In the genomic region with DNA sequence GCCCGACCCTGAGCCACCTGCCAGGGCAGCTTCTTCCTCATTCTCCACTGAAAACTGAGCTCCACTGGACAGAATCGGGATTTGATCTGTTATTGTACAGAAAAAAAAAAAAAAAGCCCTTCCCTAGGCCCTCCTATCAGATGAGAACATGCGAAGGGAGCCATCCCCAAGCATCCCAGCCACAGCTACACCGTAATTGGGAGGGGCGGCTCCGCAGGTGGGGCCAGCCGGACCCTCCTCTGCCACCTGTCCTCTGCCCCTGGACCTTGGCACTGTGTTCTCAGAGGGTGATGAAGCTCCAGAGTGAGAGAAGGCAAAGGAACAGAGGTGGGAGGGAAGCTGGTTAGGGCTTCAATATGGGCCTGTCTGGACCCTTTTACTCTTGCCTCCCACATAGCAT, we compare ENCODE assay signal across 26 cellular contexts.
"Had no signal": no experiment of that assay in that cellular context is flagged by ENCODE, and none has a peak within 500 bp of the region (broad histone marks: within the 10 kb centered on the region; RNA-seq: fewer than 3 reads in every experiment).

No MANE protein-coding gene starts in this region.

- H3K27me3 ChIP-seq: hepatocyte, neural progenitor cell, neutrophil, ovary, right atrium auricular region, right lobe of liver, tibial nerve, uterus had no signal

- ATAC-seq: left lung; natural killer cell; stimulated activated memory B cell treated with anti-CD40 and anti-IgM and Interleukin-4, amounts not matched to agents 10 μg/mL and 1 μg/mL and 100 μg/mL, for 72 hours had no signal

- H3K9me3 Mint-ChIP-seq: natural killer cell; neural progenitor cell; stimulated activated naive CD8-positive, alpha-beta T cell treated with anti-CD3 and anti-CD28 coated beads, Interleukin-15, amount 100 ng/mL, for 72 hours had no signal

- H3K4me1 Mint-ChIP-seq: naive B cell; stimulated activated memory B cell treated with anti-CD40 and anti-IgM and Interleukin-4, amounts not matched to agents 10 μg/mL and 1 μg/mL and 100 μg/mL, for 72 hours; stimulated activated naive CD8-positive, alpha-beta T cell treated with anti-CD3 and anti-CD28 coated beads, Interleukin-15, amount 100 ng/mL, for 72 hours had no signal

- H3K4me2 ChIP-seq: hepatocyte, neural progenitor cell, smooth muscle cell had no signal

- H3K4me1 ChIP-seq: neural progenitor cell, right atrium auricular region, uterus had no signal

- DNase-seq: islet precursor cell; left lung; mesendoderm; naive B cell; natural killer cell; nephron progenitor cell; occipital lobe; ovary; stimulated activated CD4-positive, alpha-beta T cell treated with anti-CD3 and anti-CD28 coated beads, Interleukin-4, amount 100 ng/mL, for 4 hours; stimulated activated CD8-positive, alpha-beta memory T cell treated with anti-CD3 and anti-CD28 coated beads, Interleukin-4, amount 100 ng/mL, for 48 hours; stimulated activated naive CD4-positive, alpha-beta T cell treated with Interleukin-2 at 50 U/mL for 16 hours; stimulated activated naive CD8-positive, alpha-beta T cell treated with anti-CD3 and anti-CD28 coated beads, Interleukin-15, amount 100 ng/mL, for 72 hours; substantia nigra; uterus had no signal

- H3K9me3 ChIP-seq: neutrophil, ovary, right lobe of liver, uterus had no signal

- H2AFZ ChIP-seq: hepatocyte, neural progenitor cell had no signal

- H3K27ac ChIP-seq: hepatocyte, left lung, neural progenitor cell, neutrophil, ovary, right atrium auricular region, right lobe of liver, tibial nerve, uterus had no signal

- H3K4me3 ChIP-seq: hepatocyte, left lung, lung, neural progenitor cell, ovary, right atrium auricular region, right lobe of liver, smooth muscle cell, tibial nerve, uterus had no signal

- H3K9ac ChIP-seq: neural progenitor cell had no signal

- H3K27ac Mint-ChIP-seq: mesothelial cell of epicardium; naive B cell; natural killer cell; nephron progenitor cell; progenitor cell of endocrine pancreas; stimulated activated memory B cell treated with anti-CD40 and anti-IgM and Interleukin-4, amounts not matched to agents 10 μg/mL and 1 μg/mL and 100 μg/mL, for 72 hours; stimulated activated naive CD8-positive, alpha-beta T cell treated with anti-CD3 and anti-CD28 coated beads, Interleukin-15, amount 100 ng/mL, for 72 hours; type B pancreatic cell had no signal

- H3K36me3 ChIP-seq: left lung, neural progenitor cell, neutrophil, ovary, right atrium auricular region, right lobe of liver, uterus had no signal

- H3K36me3 Mint-ChIP-seq: neural progenitor cell; stimulated activated memory B cell treated with anti-CD40 and anti-IgM and Interleukin-4, amounts not matched to agents 10 μg/mL and 1 μg/mL and 100 μg/mL, for 72 hours; type B pancreatic cell had no signal

- H3K4me3 Mint-ChIP-seq: mesothelial cell of epicardium; naive B cell; natural killer cell; nephron progenitor cell; neural progenitor cell; stimulated activated memory B cell treated with anti-CD40 and anti-IgM and Interleukin-4, amounts not matched to agents 10 μg/mL and 1 μg/mL and 100 μg/mL, for 72 hours; stimulated activated naive CD8-positive, alpha-beta T cell treated with anti-CD3 and anti-CD28 coated beads, Interleukin-15, amount 100 ng/mL, for 72 hours; type B pancreatic cell had no signal

- H3K79me2 ChIP-seq: hepatocyte had no signal
